8 cellular contexts compared by ENCODE assay signal in the genomic region with DNA sequence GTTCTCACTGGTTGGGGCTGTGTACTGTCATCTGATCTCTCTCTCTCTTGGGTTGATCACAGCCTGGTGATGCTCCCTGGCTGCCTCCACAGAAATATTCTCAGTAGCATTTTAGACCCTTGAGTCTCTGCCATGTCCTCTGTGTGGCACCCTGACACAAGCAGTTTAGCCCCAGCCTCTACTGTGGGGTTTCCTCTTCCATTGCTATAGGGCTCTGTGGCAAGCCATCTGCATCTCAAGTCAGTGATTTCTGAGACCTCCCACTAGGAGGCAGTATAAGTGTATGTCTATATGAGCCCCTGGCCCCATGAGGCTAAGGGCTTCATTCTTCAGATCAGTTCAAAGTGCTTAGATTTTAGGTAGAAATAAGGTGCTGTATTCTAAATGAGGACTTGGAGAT.
DNase-seq lines count a peak whose midpoint lies in the region; ATAC-seq and TF ChIP-seq lines count a peak whose summit lies in the region.

No MANE protein-coding gene starts in this region.

- DNase-seq in DND-41 (peak; percentile 12), NCI-H1092 (lab: John Stamatoyannopoulos, UW) (peak; percentile 54), left kidney (ENCODE audit: low read depth, low spot score) (peak; percentile 66), SHP77 treated with DMSO at 0.1 percent for 48 hours (lab: John Stamatoyannopoulos, UW) (no peak), GF-D8 (lab: John Stamatoyannopoulos, UW) (no peak), HuH-7.5 (ENCODE audit: low spot score) (no peak)

- ATAC-seq in DND-41 (ENCODE audit: insufficient read depth, low read depth): peak; percentile 68
- ATAC-seq in GM21447 (IDR thresholded peaks at IDR 0.05; ENCODE audit: unreplicated experiment): peak; percentile 75

- H3K79me2 ChIP-seq in DND-41 (ENCODE audit: insufficient read depth, low read length): no peaks in the 10 kb centered on the region

- peaks cover 12% of the 10 kb centered on the region for H3K27me3 ChIP-seq in DND-41 (ENCODE audit: insufficient read depth, low read length, poor library complexity)

- no peak overlapping the region for H2AFZ ChIP-seq in DND-41 (ENCODE audit: low read depth, low read length)

- H3K9ac ChIP-seq in DND-41 (ENCODE audit: low read depth, low read length): no peak overlapping the region

- H4K20me1 ChIP-seq in DND-41 (ENCODE audit: insufficient read depth, low read length): no peaks in the 10 kb centered on the region

- no peaks in the 10 kb centered on the region for H3K4me1 ChIP-seq in DND-41 (ENCODE audit: insufficient read depth, low read length)

- no peak overlapping the region for H3K27ac ChIP-seq in DND-41 (ENCODE audit: low read length)
- no peak overlapping the region for H3K27ac ChIP-seq in VCaP

- H3K9me3 ChIP-seq in DND-41 (ENCODE audit: insufficient read depth, low read length, severe bottlenecking): no peaks in the 10 kb centered on the region

- no peak overlapping the region for H3K4me3 ChIP-seq in DND-41 (ENCODE audit: low read depth in 1 of 2, low read length in 2 of 2)

- TF ChIP-seq CTCF in DND-41 (IDR thresholded peaks at IDR 0.05; ENCODE audit: borderline replicate concordance, extremely low read depth, low read length, poor library complexity, severe bottlenecking): peak; percentile 55
- peak; percentile 41 for TF ChIP-seq CTCF in VCaP (conservative IDR thresholded peaks at IDR 0.05)

- H3K36me3 ChIP-seq in DND-41 (ENCODE audit: insufficient read depth, low read length): no peaks in the 10 kb centered on the region

- no peak overlapping the region for H3K4me2 ChIP-seq in DND-41 (ENCODE audit: insufficient read depth, low read length)

Comparison
In these comparisons a context has a peak if more than half of its experiments do, and no peak if none do; other contexts are left out.
1. DNase-seq: peak in DND-41 (single experiment), NCI-H1092 (single experiment) and left kidney (single experiment); none in SHP77 treated with DMSO at 0.1 percent for 48 hours (single experiment), GF-D8 (single experiment) and HuH-7.5 (single experiment).